Comparison of ENCODE assay signal across 1 cellular context in genomic region chr5:90956511-90956910, GRCh38.
TF ChIP-seq lines count a peak whose summit lies in the region.

No MANE protein-coding gene starts in this region.

TF ChIP-seq in GM12878, 131 proteins besides CTCF, POLR2A, EP300 and RAD21 (continued from another document):
- TF ChIP-seq TBL1XR1 (IDR thresholded peaks at IDR 0.05; ENCODE audit: low read depth, low read length) (no peak), RB1 (IDR thresholded peaks at IDR 0.05; ENCODE audit: borderline replicate concordance) (no peak), CBX5 (IDR thresholded peaks at IDR 0.05; ENCODE audit: low read depth) (no peak), EGR1 (IDR thresholded peaks at IDR 0.05; ENCODE audit: borderline replicate concordance in 1 of 2, low read depth in 2 of 2, low read length in 2 of 2) (no peak), GABPA (IDR thresholded peaks at IDR 0.05; ENCODE audit: low read depth) (no peak), NRF1 (conservative IDR thresholded peaks at IDR 0.05; ENCODE audit: low read depth, low read length) (no peak)
- TF ChIP-seq, protein P1, sequence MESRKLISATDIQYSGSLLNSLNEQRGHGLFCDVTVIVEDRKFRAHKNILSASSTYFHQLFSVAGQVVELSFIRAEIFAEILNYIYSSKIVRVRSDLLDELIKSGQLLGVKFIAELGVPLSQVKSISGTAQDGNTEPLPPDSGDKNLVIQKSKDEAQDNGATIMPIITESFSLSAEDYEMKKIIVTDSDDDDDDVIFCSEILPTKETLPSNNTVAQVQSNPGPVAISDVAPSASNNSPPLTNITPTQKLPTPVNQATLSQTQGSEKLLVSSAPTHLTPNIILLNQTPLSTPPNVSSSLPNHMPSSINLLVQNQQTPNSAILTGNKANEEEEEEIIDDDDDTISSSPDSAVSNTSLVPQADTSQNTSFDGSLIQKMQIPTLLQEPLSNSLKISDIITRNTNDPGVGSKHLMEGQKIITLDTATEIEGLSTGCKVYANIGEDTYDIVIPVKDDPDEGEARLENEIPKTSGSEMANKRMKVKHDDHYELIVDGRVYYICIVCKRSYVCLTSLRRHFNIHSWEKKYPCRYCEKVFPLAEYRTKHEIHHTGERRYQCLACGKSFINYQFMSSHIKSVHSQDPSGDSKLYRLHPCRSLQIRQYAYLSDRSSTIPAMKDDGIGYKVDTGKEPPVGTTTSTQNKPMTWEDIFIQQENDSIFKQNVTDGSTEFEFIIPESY (IDR thresholded peaks at IDR 0.05): no peak
TF ChIP-seq in GM12878: peak in this region for 0.
